1 cellular context compared by ENCODE assay signal in genomic region chr16:8859913-8860881, GRCh38.
TF ChIP-seq lines count a peak whose summit lies in the region.

No MANE protein-coding gene starts in this region.

TF ChIP-seq in HepG2, 621 proteins besides CTCF, POLR2A, EP300 and RAD21 (continued from another document and continues in another):
- TF ChIP-seq REST (IDR thresholded peaks at IDR 0.05; ENCODE audit: borderline replicate concordance in 1 of 2, low read depth in 1 of 2, low read length in 2 of 2): peak in 1 of 2 experiments; percentile 61; a peak in 1 of 4 replicates
- TF ChIP-seq SIX4 (CRISPR knock-in tag; IDR thresholded peaks at IDR 0.05): no peak; the same call in 1 of the 2 replicates
- TF ChIP-seq ZNF317 (CRISPR knock-in tag; IDR thresholded peaks at IDR 0.05): peak; percentile 82
- no peak for TF ChIP-seq ZNF562 (CRISPR knock-in tag; IDR thresholded peaks at IDR 0.05; ENCODE audit: borderline replicate concordance)
- peak; percentile 92 for TF ChIP-seq ZBTB38 (CRISPR knock-in tag; IDR thresholded peaks at IDR 0.05)
- TF ChIP-seq TCF12 (IDR thresholded peaks at IDR 0.05): no peak
- TF ChIP-seq TCF12 (CRISPR knock-in tag; IDR thresholded peaks at IDR 0.05): peak; percentile 82
- TF ChIP-seq E2F5 (CRISPR knock-in tag; conservative IDR thresholded peaks at IDR 0.05): peak; percentile 89
- TF ChIP-seq GABPA (IDR thresholded peaks at IDR 0.05; ENCODE audit: low read depth, low read length): no peak
- no peak for TF ChIP-seq GABPA (CRISPR knock-in tag; IDR thresholded peaks at IDR 0.05; ENCODE audit: low read depth)
- no peak for TF ChIP-seq ZNF30 (CRISPR knock-in tag; IDR thresholded peaks at IDR 0.05)
- TF ChIP-seq MEIS2 (CRISPR knock-in tag; IDR thresholded peaks at IDR 0.05): peak; percentile 31; the same call in 1 of the 2 replicates
- 0 out of 2 replicates have a peak, but pooled peaks have one; percentile 60 for TF ChIP-seq PBX3 (CRISPR knock-in tag; IDR thresholded peaks at IDR 0.05; ENCODE audit: borderline replicate concordance)
- TF ChIP-seq ZFY (CRISPR knock-in tag; IDR thresholded peaks at IDR 0.05): peak; percentile 73
- 0 out of 2 replicates have a peak, but pooled peaks have one; percentile 47 for TF ChIP-seq ZNF709 (CRISPR knock-in tag; IDR thresholded peaks at IDR 0.05)
- peak; percentile 96 for TF ChIP-seq NCOA2 (CRISPR knock-in tag; IDR thresholded peaks at IDR 0.05)
- TF ChIP-seq ZNF383 (CRISPR knock-in tag; IDR thresholded peaks at IDR 0.05; ENCODE audit: borderline replicate concordance): no peak
- TF ChIP-seq SAP130 (CRISPR knock-in tag; IDR thresholded peaks at IDR 0.05; ENCODE audit: low read depth): peak; percentile 99
- peak; percentile 54; the same call in 1 of the 2 replicates for TF ChIP-seq MTA1 (CRISPR knock-in tag; IDR thresholded peaks at IDR 0.05; ENCODE audit: borderline replicate concordance)
- TF ChIP-seq FOXP4 (CRISPR knock-in tag; IDR thresholded peaks at IDR 0.05): peak; percentile 88
- TF ChIP-seq ZNF761 (CRISPR knock-in tag; conservative IDR thresholded peaks at IDR 0.05): no peak
- no peak for TF ChIP-seq XBP1 (CRISPR knock-in tag; IDR thresholded peaks at IDR 0.05)
- TF ChIP-seq DR1 (CRISPR knock-in tag; IDR thresholded peaks at IDR 0.05): no peak; the same call in 1 of the 2 replicates
- TF ChIP-seq ZBTB42 (CRISPR knock-in tag; IDR thresholded peaks at IDR 0.05): 0 out of 2 replicates have a peak, but pooled peaks have one; percentile 58
- peak in 1 of 2 experiments; percentile 84; a peak in 1 of 4 replicates for TF ChIP-seq KLF16 (CRISPR knock-in tag; IDR thresholded peaks at IDR 0.05)
- peak; percentile 38 for TF ChIP-seq GABPB1 (CRISPR knock-in tag; IDR thresholded peaks at IDR 0.05)
- TF ChIP-seq, protein P1, sequence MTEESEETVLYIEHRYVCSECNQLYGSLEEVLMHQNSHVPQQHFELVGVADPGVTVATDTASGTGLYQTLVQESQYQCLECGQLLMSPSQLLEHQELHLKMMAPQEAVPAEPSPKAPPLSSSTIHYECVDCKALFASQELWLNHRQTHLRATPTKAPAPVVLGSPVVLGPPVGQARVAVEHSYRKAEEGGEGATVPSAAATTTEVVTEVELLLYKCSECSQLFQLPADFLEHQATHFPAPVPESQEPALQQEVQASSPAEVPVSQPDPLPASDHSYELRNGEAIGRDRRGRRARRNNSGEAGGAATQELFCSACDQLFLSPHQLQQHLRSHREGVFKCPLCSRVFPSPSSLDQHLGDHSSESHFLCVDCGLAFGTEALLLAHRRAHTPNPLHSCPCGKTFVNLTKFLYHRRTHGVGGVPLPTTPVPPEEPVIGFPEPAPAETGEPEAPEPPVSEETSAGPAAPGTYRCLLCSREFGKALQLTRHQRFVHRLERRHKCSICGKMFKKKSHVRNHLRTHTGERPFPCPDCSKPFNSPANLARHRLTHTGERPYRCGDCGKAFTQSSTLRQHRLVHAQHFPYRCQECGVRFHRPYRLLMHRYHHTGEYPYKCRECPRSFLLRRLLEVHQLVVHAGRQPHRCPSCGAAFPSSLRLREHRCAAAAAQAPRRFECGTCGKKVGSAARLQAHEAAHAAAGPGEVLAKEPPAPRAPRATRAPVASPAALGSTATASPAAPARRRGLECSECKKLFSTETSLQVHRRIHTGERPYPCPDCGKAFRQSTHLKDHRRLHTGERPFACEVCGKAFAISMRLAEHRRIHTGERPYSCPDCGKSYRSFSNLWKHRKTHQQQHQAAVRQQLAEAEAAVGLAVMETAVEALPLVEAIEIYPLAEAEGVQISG (CRISPR knock-in tag; IDR thresholded peaks at IDR 0.05): peak; percentile 73; the same call in 1 of the 2 replicates
- TF ChIP-seq, protein P2, sequence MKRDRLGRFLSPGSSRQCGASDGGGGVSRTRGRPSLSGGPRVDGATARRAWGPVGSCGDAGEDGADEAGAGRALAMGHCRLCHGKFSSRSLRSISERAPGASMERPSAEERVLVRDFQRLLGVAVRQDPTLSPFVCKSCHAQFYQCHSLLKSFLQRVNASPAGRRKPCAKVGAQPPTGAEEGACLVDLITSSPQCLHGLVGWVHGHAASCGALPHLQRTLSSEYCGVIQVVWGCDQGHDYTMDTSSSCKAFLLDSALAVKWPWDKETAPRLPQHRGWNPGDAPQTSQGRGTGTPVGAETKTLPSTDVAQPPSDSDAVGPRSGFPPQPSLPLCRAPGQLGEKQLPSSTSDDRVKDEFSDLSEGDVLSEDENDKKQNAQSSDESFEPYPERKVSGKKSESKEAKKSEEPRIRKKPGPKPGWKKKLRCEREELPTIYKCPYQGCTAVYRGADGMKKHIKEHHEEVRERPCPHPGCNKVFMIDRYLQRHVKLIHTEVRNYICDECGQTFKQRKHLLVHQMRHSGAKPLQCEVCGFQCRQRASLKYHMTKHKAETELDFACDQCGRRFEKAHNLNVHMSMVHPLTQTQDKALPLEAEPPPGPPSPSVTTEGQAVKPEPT (CRISPR knock-in tag; IDR thresholded peaks at IDR 0.05; ENCODE audit: low read depth): no peak
- TF ChIP-seq ZNF142 (CRISPR knock-in tag; IDR thresholded peaks at IDR 0.05): no peak; the same call in 1 of the 2 replicates
- TF ChIP-seq RARG (CRISPR knock-in tag; IDR thresholded peaks at IDR 0.05; ENCODE audit: low read depth): no peak
- no peak for TF ChIP-seq POLR2AphosphoS2 (IDR thresholded peaks at IDR 0.05; ENCODE audit: low read depth, low read length)
- TF ChIP-seq ZFP41 (CRISPR knock-in tag; IDR thresholded peaks at IDR 0.05; ENCODE audit: borderline replicate concordance): no peak
- no peak for TF ChIP-seq PRPF4 (IDR thresholded peaks at IDR 0.05; ENCODE audit: low read depth, low read length, poor library complexity, severe bottlenecking)
- no peak; the same call in 1 of the 2 replicates for TF ChIP-seq RBFOX2 (IDR thresholded peaks at IDR 0.05; ENCODE audit: low read depth, low read length)
- TF ChIP-seq ZNF20 (CRISPR knock-in tag; IDR thresholded peaks at IDR 0.05): no peak
- no peak for TF ChIP-seq ZNF841 (CRISPR knock-in tag; IDR thresholded peaks at IDR 0.05; ENCODE audit: borderline replicate concordance)
- TF ChIP-seq, protein P3, sequence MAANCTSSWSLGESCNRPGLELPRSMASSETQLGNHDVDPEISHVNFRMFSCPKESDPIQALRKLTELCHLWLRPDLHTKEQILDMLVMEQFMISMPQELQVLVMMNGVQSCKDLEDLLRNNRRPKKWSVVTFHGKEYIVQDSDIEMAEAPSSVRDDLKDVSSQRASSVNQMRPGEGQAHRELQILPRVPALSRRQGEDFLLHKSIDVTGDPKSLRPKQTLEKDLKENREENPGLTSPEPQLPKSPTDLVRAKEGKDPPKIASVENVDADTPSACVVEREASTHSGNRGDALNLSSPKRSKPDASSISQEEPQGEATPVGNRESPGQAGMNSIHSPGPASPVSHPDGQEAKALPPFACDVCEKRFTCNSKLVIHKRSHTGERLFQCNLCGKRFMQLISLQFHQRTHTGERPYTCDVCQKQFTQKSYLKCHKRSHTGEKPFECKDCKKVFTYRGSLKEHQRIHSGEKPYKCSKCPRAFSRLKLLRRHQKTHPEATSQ (CRISPR knock-in tag; IDR thresholded peaks at IDR 0.05; ENCODE audit: borderline replicate concordance): no peak
- no peak for TF ChIP-seq SRF (IDR thresholded peaks at IDR 0.05; ENCODE audit: low read depth, low read length)
- TF ChIP-seq ATF7-NPFF (CRISPR knock-in tag; IDR thresholded peaks at IDR 0.05; ENCODE audit: low read depth): peak; percentile 58
- TF ChIP-seq DBP (CRISPR knock-in tag; IDR thresholded peaks at IDR 0.05; ENCODE audit: not compliant biosample characterization): peak; percentile 18
- peak; percentile 10; the same call in 1 of the 2 replicates for TF ChIP-seq MAZ (IDR thresholded peaks at IDR 0.05; ENCODE audit: borderline replicate concordance, low read depth, low read length)
- peak; percentile 74 for TF ChIP-seq MAZ (CRISPR knock-in tag; IDR thresholded peaks at IDR 0.05; ENCODE audit: low read depth)
